Comparison of ENCODE assay signal across 14 cellular contexts in the genomic region with DNA sequence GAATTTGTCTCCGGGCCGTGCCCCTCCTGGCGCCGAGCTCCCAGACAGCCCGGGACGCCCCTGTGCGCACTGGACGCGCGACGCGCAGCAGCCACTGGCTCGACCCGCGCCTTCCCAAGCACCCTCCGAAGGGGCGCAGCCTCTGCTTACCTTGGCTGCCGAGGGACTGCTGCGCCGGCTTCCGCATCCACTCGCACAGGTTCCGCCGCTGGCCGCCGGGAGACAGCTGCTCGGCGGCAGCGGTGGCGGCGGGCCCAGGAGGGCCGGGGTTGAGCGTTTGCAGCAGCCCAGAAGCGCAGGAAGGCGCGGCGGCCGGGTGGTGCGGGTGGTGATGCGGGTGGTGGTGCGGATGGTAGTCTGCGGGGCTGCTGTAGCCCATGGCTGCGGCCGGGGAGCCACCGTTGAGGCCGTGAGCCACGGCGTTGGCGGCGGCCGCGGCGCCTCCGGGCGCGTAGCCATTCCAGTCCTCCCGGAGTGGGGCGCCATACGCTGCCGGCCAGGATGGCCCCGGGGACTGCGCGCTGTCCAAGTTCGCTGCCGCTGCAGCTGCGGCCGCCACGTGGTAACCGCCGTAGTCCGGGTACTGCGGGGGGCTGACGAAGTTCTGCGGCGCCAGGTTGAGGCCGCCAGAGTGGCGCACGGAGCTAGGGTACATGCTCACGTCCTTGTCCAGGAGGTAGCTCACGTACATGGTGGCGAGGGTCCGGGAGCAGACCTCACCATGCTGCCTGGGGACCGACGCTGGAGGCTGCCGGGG. TPM values are rescaled to one million over a fixed set of nuclear protein-coding genes. Genes with fewer than 3 reads are reported as not detected.
A peak's percentile ranks its signal among the peaks of the same experiment; 100 is the strongest.
DNase-seq lines count a peak whose midpoint lies in the region; ATAC-seq, FAIRE-seq and TF ChIP-seq lines count a peak whose summit lies in the region.
"Had no signal": no experiment of that assay in that cellular context is flagged by ENCODE, and none has a peak within 500 bp of the region (broad histone marks: within the 10 kb centered on the region; RNA-seq: fewer than 3 reads in every experiment).

No MANE protein-coding gene starts in this region.

- in situ Hi-C loops in GM12878 (cut with MboI): no loop called here

- BruUV-seq in GM12878 (replicated peaks; lab: Mats Ljungman, UMichigan): no TSS peak

- RAD21 ChIA-PET in GM12878 (lab: Charles Lee; ENCODE audit: unreplicated experiment): no interaction called here

- no peak for TF ChIP-seq CTCF in GM12878 (IDR thresholded peaks at IDR 0.05 in 2 of 3, conservative IDR thresholded peaks at IDR 0.05 in 1 of 3; ENCODE audit: control insufficient read depth in 2 of 3, extremely low read depth in 1 of 3, insufficient read depth in 1 of 3, low read depth in 3 of 3, low read length in 3 of 3)

- H2AFZ ChIP-seq in GM12878 (ENCODE audit: control insufficient read depth, low read depth, low read length): no peak overlapping the region

- FAIRE-seq in GM12878 (lab: Jason Lieb, UNC): no peak

- H3K9ac ChIP-seq in BLaER1 (no peak overlapping the region), GM12878 (ENCODE audit: control insufficient read depth, insufficient read depth, low read length) (no peak overlapping the region), mucosa of rectum (ENCODE audit: low read depth in 1 of 2, low read length in 2 of 2) (peak overlapping the region; percentile 94 to 97)

- SMC1A ChIA-PET in GM12878 (lab: Charles Lee; ENCODE audit: uncharacterized antibody, unreplicated experiment): no interaction called here

- no peak overlapping the region for H3K4me2 ChIP-seq in BLaER1
- no peak overlapping the region for H3K4me2 ChIP-seq in GM12878 (ENCODE audit: control insufficient read depth, insufficient read depth)

- no peak for ATAC-seq in GM12878
- no peak for ATAC-seq in GM19023 (IDR thresholded peaks at IDR 0.05; ENCODE audit: unreplicated experiment)

- peaks cover 2% of the 10 kb centered on the region for H3K36me3 Mint-ChIP-seq in T-helper 2 cell treated with Interferon-gamma antibody and Interleukin-4, amounts not matched to agents 5 μg/mL and 100 μg/mL, for 36 hours (ENCODE audit: low read depth)
- H3K36me3 Mint-ChIP-seq: CD4-positive, alpha-beta memory T cell had no signal

- H3K9me3 ChIP-seq in BLaER1: peaks cover 19% of the 10 kb centered on the region
- no peaks in the 10 kb centered on the region for H3K9me3 ChIP-seq in GM12878 (replicated peaks; ENCODE audit: control insufficient read depth, insufficient read depth, low read length)
- no peaks in the 10 kb centered on the region for H3K9me3 ChIP-seq in mucosa of rectum (ENCODE audit: control insufficient read depth in 2 of 2, low read length in 2 of 2)
- H3K9me3 ChIP-seq: thyroid gland had no signal

- intact Hi-C loops in GM12878 (cut with micrococcal nuclease; ENCODE audit: unreplicated experiment): no loop called here

- no peaks in the 10 kb centered on the region for H3K9me3 Mint-ChIP-seq in T-helper 2 cell treated with Interferon-gamma antibody and Interleukin-4, amounts not matched to agents 5 μg/mL and 100 μg/mL, for 36 hours

- TF ChIP-seq EP300 in GM12878 (IDR thresholded peaks at IDR 0.05; ENCODE audit: borderline replicate concordance in 1 of 2, control insufficient read depth in 1 of 2, low read depth in 2 of 2, low read length in 2 of 2): no peak

- POLR2A ChIA-PET in GM12878 (lab: Charles Lee): no interaction called here

- no peak for TF ChIP-seq POLR2A in GM12878 (IDR thresholded peaks at IDR 0.05; ENCODE audit: low read depth, low read length)

- peaks cover 82% of the 10 kb centered on the region for H3K27me3 Mint-ChIP-seq in T-helper 2 cell treated with Interferon-gamma antibody and Interleukin-4, amounts not matched to agents 5 μg/mL and 100 μg/mL, for 36 hours (ENCODE audit: low read depth)

- CTCF ChIA-PET in GM12878 (lab: Yijun Ruan, JAX): interaction anchor here (1.3 kb wide), 1 partner anchor 142 kb away, joined by 8 read pairs; no protein-coding TSS in a partner anchor

- 47% methylated on average over 65 of the region's 85 CpGs for WGBS in GM12878 (ENCODE audit: insufficient coverage, insufficient replicate concordance, low lambda C conversion rate, missing lambda C conversion rate)

- H3K27ac Mint-ChIP-seq in T-helper 2 cell treated with Interferon-gamma antibody and Interleukin-4, amounts not matched to agents 5 μg/mL and 100 μg/mL, for 36 hours: no peak overlapping the region
- H3K27ac Mint-ChIP-seq: CD4-positive, alpha-beta memory T cell had no signal

- no peaks in the 10 kb centered on the region for H3K79me2 ChIP-seq in GM12878 (ENCODE audit: control insufficient read depth, insufficient read depth, low read length)

- H3K4me1 Mint-ChIP-seq in T-helper 2 cell treated with Interferon-gamma antibody and Interleukin-4, amounts not matched to agents 5 μg/mL and 100 μg/mL, for 36 hours (ENCODE audit: low read depth): peaks cover 1% of the 10 kb centered on the region

- H3K4me3 ChIP-seq in BLaER1: peak overlapping the region; percentile 22; the same call in 1 of the 2 replicates
- no peak overlapping the region for H3K4me3 ChIP-seq in GM12878
- peak overlapping the region; percentile 80 to 89 for H3K4me3 ChIP-seq in mucosa of rectum (ENCODE audit: low read length in 2 of 2)
- H3K4me3 ChIP-seq: thyroid gland had no signal

- DNase-seq in HT-29 (ENCODE audit: low spot score): peak; percentile 40
- no peak for DNase-seq in GM12878 (ENCODE audit: low read depth, low spot score)
- DNase-seq in DMS153 (lab: John Stamatoyannopoulos, UW): no peak
- DNase-seq in T-helper 2 cell treated with Interferon-gamma antibody and Interleukin-4, amounts not matched to agents 5 μg/mL and 100 μg/mL, for 36 hours (ENCODE audit: low spot score): no peak
- no peak for DNase-seq in NCI-H1436 (lab: John Stamatoyannopoulos, UW)
- DNase-seq: CD4-positive, alpha-beta memory T cell; erythroblast; IMR-90; NK-92 treated with Interleukin-12 subunit alpha and Interleukin-12 subunit beta, amount 100 ng/mL, for 24 hours; thyroid gland had no signal

- H3K4me3 Mint-ChIP-seq in T-helper 2 cell treated with Interferon-gamma antibody and Interleukin-4, amounts not matched to agents 5 μg/mL and 100 μg/mL, for 36 hours: no peak overlapping the region

- H3K27me3 ChIP-seq in BLaER1: peaks cover 100% of the 10 kb centered on the region
- H3K27me3 ChIP-seq in GM12878 (replicated peaks in 1 of 2; ENCODE audit: control insufficient read depth in 2 of 2, insufficient read depth in 2 of 2, low read length in 1 of 2): peaks cover 16 to 22% of the 10 kb centered on the region in 2 experiments
- peaks cover 16 to 21% of the 10 kb centered on the region in 2 donors for H3K27me3 ChIP-seq in mucosa of rectum (ENCODE audit: control insufficient read depth in 2 of 2, insufficient read depth in 2 of 2, low read length in 2 of 2)

- H3K4me1 ChIP-seq in BLaER1 (no peaks in the 10 kb centered on the region; the same call in 1 of the 2 replicates), GM12878 (ENCODE audit: control insufficient read depth, insufficient read depth, low read length) (no peaks in the 10 kb centered on the region), mucosa of rectum (ENCODE audit: control insufficient read depth in 2 of 2, insufficient read depth in 2 of 2, low read length in 2 of 2) (peaks cover 29 to 48% of the 10 kb centered on the region in 2 donors)

- no peak for TF ChIP-seq RAD21 in GM12878 (IDR thresholded peaks at IDR 0.05; ENCODE audit: insufficient read depth, low read depth, low read length)

- H3K27ac ChIP-seq in BLaER1 (no peak overlapping the region), GM12878 (ENCODE audit: control insufficient read depth, insufficient read depth) (no peak overlapping the region), mucosa of rectum (ENCODE audit: low read depth in 2 of 2, low read length in 2 of 2) (peak overlapping the region; percentile 96 to 100)
- H3K27ac ChIP-seq: thyroid gland had no signal

- H4K20me1 ChIP-seq in BLaER1 (peaks cover 88% of the 10 kb centered on the region), GM12878 (ENCODE audit: control insufficient read depth, insufficient read depth) (no peaks in the 10 kb centered on the region)

- H3K36me3 ChIP-seq in BLaER1 (no peaks in the 10 kb centered on the region), GM12878 (ENCODE audit: control insufficient read depth in 2 of 2, insufficient read depth in 2 of 2, low read length in 1 of 2) (no peaks in the 10 kb centered on the region), mucosa of rectum (ENCODE audit: control insufficient read depth in 2 of 2, insufficient read depth in 2 of 2, low read length in 2 of 2) (peaks cover 6 to 14% of the 10 kb centered on the region in 2 donors)
- H3K36me3 ChIP-seq: thyroid gland had no signal

RNA-seq across cellular contexts. Expression of a gene that starts 0.6 kb away (rescaled TPM):
- total RNA-seq in HT-29 (2014; rRNA removed; shearing (Covaris generic)): 4.1 and 5.4 TPM in 2 replicates
- not detected in 2 replicates for total RNA-seq in GM12878 (2013; cell fraction: nucleolus; rRNA removed)
- total RNA-seq in GM12878 (2014; rRNA removed): not detected in 2 replicates
- not detected in 2 replicates for total RNA-seq in GM12878 (2014; rRNA removed; fragmentation: Illumina TruSeq; extraction: Trizol)
- 0.15 TPM in 1 of 2 replicates, not detected in the other for total RNA-seq in GM12878 (2021)
- polyA plus RNA-seq in GM12878 (2011; ENCODE audit: low read depth): not detected
- not detected in 2 replicates for polyA plus RNA-seq in GM12878 (2011; rRNA removed)
- polyA plus RNA-seq in GM12878 (2011; cell fraction: cytosol; rRNA removed): not detected in 2 replicates
- polyA plus RNA-seq in GM12878 (2011; cell fraction: nucleus; rRNA removed): not detected in 2 replicates
- not detected in 2 replicates for polyA plus RNA-seq in GM12878 (2012)
- not detected in 2 replicates for polyA plus RNA-seq in GM12878 (2014; fragmentation: Illumina TruSeq; extraction: Trizol)
- polyA plus RNA-seq in GM12878 (2014; fragmentation: Nextera tagmentation; extraction: Ambion mirVana): not detected
- not detected in 2 replicates for polyA plus RNA-seq in GM12878 (2014; rRNA removed)
- polyA plus RNA-seq in GM12878 (2016; fragmentation: Nextera tagmentation; extraction: Ambion mirVana): not detected
- polyA minus RNA-seq in GM12878 (2011; rRNA and poly(A)+ RNA removed): not detected in 2 replicates
- polyA minus RNA-seq in GM12878 (2011; cell fraction: cytosol; rRNA and poly(A)+ RNA removed): not detected in 2 replicates
- polyA minus RNA-seq in GM12878 (2011; cell fraction: nucleus; rRNA and poly(A)+ RNA removed): 0.10 TPM in 1 of 2 replicates, not detected in the other
- total RNA-seq: CD4-positive, alpha-beta memory T cell; IMR-90; lung microvascular endothelial cell; thyroid gland had no signal
- polyA plus RNA-seq: CD4-positive, alpha-beta memory T cell; IMR-90 had no signal

RNA-seq across cellular contexts. Expression of a gene that starts 20.0 kb away (rescaled TPM):
- total RNA-seq in HT-29 (2014; rRNA removed; shearing (Covaris generic)): not detected in 2 replicates
- not detected in 2 replicates for total RNA-seq in GM12878 (2013; cell fraction: nucleolus; rRNA removed)
- total RNA-seq in GM12878 (2014; rRNA removed) (not detected in 2 replicates), GM12878 (2014; rRNA removed; fragmentation: Illumina TruSeq; extraction: Trizol) (not detected in 2 replicates), GM12878 (2021) (not detected in 2 replicates)
- not detected for polyA plus RNA-seq in GM12878 (2011; ENCODE audit: low read depth)
- polyA plus RNA-seq in GM12878 (2011; rRNA removed) (not detected in 2 replicates), GM12878 (2014; fragmentation: Illumina TruSeq; extraction: Trizol) (not detected in 2 replicates), GM12878 (2014; fragmentation: Nextera tagmentation; extraction: Ambion mirVana) (not detected), GM12878 (2014; rRNA removed) (not detected in 2 replicates), GM12878 (2016; fragmentation: Nextera tagmentation; extraction: Ambion mirVana) (not detected)
- polyA plus RNA-seq in GM12878 (2011; cell fraction: cytosol; rRNA removed): not detected in 2 replicates
- polyA plus RNA-seq in GM12878 (2011; cell fraction: nucleus; rRNA removed): not detected in 2 replicates
- polyA plus RNA-seq in GM12878 (2012): not detected in 2 replicates
- not detected in 2 replicates for polyA minus RNA-seq in GM12878 (2011; rRNA and poly(A)+ RNA removed)
- polyA minus RNA-seq in GM12878 (2011; cell fraction: cytosol; rRNA and poly(A)+ RNA removed): not detected in 2 replicates
- polyA minus RNA-seq in GM12878 (2011; cell fraction: nucleus; rRNA and poly(A)+ RNA removed): not detected in 2 replicates
- total RNA-seq: CD4-positive, alpha-beta memory T cell; IMR-90; lung microvascular endothelial cell; thyroid gland had no signal
- polyA plus RNA-seq: CD4-positive, alpha-beta memory T cell; IMR-90 had no signal

RNA-seq across cellular contexts. Expression of a gene that starts 48.7 kb away (rescaled TPM):
- total RNA-seq in HT-29 (2014; rRNA removed; shearing (Covaris generic)): 0.51 and 0.89 TPM in 2 replicates
- not detected in 2 replicates for total RNA-seq in GM12878 (2013; cell fraction: nucleolus; rRNA removed)
- total RNA-seq in GM12878 (2014; rRNA removed) (not detected in 2 replicates), GM12878 (2014; rRNA removed; fragmentation: Illumina TruSeq; extraction: Trizol) (not detected in 2 replicates), GM12878 (2021) (not detected in 2 replicates)
- not detected for polyA plus RNA-seq in GM12878 (2011; ENCODE audit: low read depth)
- polyA plus RNA-seq in GM12878 (2011; rRNA removed) (0.03 and 0.09 TPM in 2 replicates), GM12878 (2014; fragmentation: Illumina TruSeq; extraction: Trizol) (not detected in 2 replicates), GM12878 (2014; fragmentation: Nextera tagmentation; extraction: Ambion mirVana) (under 1 TPM in 1 of 2 experiments, not detected in 1; 0.02 TPM), GM12878 (2014; rRNA removed) (not detected in 2 replicates), GM12878 (2016; fragmentation: Nextera tagmentation; extraction: Ambion mirVana) (not detected)
- 0.03 TPM in 1 of 2 replicates, not detected in the other for polyA plus RNA-seq in GM12878 (2011; cell fraction: cytosol; rRNA removed)
- polyA plus RNA-seq in GM12878 (2011; cell fraction: nucleus; rRNA removed): 0.07 TPM in 1 of 2 replicates, not detected in the other
- 0.06 and 0.08 TPM in 2 replicates for polyA plus RNA-seq in GM12878 (2012)
- not detected in 2 replicates for polyA minus RNA-seq in GM12878 (2011; rRNA and poly(A)+ RNA removed)
- not detected in 2 replicates for polyA minus RNA-seq in GM12878 (2011; cell fraction: cytosol; rRNA and poly(A)+ RNA removed)
- not detected in 2 replicates for polyA minus RNA-seq in GM12878 (2011; cell fraction: nucleus; rRNA and poly(A)+ RNA removed)
- total RNA-seq: CD4-positive, alpha-beta memory T cell; IMR-90; lung microvascular endothelial cell; thyroid gland had no signal
- polyA plus RNA-seq: CD4-positive, alpha-beta memory T cell; IMR-90 had no signal

Comparison
In these comparisons a context has a peak if more than half of its experiments do, and no peak if none do; other contexts are left out.
1. H3K27ac ChIP-seq: peak in mucosa of rectum (2 of 2); none in BLaER1 (single experiment) and GM12878 (single experiment).
2. H3K9ac ChIP-seq: peak in mucosa of rectum (2 of 2); none in BLaER1 (single experiment) and GM12878 (single experiment).